ENCODE assay signal across 1 cellular context in the genomic region with DNA sequence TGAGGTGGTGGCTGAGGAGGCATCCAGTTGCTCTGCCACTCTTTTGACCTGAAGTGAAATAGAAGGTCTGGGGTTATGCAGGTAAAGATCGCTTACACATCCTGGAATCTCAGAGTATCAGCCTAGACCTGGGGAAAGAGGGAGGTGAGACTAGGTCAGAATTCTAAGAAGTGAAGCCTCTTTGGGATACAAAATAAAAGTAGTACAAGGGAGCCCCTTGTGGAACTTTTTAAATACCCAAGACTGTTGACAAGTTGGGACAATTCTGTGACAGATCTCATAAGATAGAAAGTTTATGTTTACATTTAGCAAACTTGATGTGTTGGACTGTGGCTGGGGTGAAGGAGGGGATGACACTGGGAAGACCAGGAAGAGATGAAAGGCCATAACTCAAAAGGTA.
TF ChIP-seq lines count a peak whose summit lies in the region.

No MANE protein-coding gene starts in this region.

TF ChIP-seq in GM23338, 12 proteins besides CTCF, POLR2A, EP300 and RAD21:
- TF ChIP-seq, protein P1, sequence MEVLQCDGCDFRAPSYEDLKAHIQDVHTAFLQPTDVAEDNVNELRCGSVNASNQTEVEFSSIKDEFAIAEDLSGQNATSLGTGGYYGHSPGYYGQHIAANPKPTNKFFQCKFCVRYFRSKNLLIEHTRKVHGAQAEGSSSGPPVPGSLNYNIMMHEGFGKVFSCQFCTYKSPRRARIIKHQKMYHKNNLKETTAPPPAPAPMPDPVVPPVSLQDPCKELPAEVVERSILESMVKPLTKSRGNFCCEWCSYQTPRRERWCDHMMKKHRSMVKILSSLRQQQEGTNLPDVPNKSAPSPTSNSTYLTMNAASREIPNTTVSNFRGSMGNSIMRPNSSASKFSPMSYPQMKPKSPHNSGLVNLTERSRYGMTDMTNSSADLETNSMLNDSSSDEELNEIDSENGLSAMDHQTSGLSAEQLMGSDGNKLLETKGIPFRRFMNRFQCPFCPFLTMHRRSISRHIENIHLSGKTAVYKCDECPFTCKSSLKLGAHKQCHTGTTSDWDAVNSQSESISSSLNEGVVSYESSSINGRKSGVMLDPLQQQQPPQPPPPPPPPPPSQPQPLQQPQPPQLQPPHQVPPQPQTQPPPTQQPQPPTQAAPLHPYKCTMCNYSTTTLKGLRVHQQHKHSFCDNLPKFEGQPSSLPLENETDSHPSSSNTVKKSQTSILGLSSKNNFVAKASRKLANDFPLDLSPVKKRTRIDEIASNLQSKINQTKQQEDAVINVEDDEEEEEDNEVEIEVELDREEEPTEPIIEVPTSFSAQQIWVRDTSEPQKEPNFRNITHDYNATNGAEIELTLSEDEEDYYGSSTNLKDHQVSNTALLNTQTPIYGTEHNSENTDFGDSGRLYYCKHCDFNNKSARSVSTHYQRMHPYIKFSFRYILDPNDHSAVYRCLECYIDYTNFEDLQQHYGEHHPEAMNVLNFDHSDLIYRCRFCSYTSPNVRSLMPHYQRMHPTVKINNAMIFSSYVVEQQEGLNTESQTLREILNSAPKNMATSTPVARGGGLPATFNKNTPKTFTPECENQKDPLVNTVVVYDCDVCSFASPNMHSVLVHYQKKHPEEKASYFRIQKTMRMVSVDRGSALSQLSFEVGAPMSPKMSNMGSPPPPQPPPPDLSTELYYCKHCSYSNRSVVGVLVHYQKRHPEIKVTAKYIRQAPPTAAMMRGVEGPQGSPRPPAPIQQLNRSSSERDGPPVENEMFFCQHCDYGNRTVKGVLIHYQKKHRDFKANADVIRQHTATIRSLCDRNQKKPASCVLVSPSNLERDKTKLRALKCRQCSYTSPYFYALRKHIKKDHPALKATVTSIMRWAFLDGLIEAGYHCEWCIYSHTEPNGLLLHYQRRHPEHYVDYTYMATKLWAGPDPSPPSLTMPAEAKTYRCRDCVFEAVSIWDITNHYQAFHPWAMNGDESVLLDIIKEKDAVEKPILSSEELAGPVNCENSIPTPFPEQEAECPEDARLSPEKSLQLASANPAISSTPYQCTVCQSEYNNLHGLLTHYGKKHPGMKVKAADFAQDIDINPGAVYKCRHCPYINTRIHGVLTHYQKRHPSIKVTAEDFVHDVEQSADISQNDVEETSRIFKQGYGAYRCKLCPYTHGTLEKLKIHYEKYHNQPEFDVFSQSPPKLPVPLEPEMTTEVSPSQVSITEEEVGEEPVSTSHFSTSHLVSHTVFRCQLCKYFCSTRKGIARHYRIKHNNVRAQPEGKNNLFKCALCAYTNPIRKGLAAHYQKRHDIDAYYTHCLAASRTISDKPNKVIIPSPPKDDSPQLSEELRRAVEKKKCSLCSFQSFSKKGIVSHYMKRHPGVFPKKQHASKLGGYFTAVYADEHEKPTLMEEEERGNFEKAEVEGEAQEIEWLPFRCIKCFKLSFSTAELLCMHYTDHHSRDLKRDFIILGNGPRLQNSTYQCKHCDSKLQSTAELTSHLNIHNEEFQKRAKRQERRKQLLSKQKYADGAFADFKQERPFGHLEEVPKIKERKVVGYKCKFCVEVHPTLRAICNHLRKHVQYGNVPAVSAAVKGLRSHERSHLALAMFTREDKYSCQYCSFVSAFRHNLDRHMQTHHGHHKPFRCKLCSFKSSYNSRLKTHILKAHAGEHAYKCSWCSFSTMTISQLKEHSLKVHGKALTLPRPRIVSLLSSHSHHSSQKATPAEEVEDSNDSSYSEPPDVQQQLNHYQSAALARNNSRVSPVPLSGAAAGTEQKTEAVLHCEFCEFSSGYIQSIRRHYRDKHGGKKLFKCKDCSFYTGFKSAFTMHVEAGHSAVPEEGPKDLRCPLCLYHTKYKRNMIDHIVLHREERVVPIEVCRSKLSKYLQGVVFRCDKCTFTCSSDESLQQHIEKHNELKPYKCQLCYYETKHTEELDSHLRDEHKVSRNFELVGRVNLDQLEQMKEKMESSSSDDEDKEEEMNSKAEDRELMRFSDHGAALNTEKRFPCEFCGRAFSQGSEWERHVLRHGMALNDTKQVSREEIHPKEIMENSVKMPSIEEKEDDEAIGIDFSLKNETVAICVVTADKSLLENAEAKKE (CRISPR knock-in tag; IDR thresholded peaks at IDR 0.05), result no peak
- TF ChIP-seq, protein P2, sequence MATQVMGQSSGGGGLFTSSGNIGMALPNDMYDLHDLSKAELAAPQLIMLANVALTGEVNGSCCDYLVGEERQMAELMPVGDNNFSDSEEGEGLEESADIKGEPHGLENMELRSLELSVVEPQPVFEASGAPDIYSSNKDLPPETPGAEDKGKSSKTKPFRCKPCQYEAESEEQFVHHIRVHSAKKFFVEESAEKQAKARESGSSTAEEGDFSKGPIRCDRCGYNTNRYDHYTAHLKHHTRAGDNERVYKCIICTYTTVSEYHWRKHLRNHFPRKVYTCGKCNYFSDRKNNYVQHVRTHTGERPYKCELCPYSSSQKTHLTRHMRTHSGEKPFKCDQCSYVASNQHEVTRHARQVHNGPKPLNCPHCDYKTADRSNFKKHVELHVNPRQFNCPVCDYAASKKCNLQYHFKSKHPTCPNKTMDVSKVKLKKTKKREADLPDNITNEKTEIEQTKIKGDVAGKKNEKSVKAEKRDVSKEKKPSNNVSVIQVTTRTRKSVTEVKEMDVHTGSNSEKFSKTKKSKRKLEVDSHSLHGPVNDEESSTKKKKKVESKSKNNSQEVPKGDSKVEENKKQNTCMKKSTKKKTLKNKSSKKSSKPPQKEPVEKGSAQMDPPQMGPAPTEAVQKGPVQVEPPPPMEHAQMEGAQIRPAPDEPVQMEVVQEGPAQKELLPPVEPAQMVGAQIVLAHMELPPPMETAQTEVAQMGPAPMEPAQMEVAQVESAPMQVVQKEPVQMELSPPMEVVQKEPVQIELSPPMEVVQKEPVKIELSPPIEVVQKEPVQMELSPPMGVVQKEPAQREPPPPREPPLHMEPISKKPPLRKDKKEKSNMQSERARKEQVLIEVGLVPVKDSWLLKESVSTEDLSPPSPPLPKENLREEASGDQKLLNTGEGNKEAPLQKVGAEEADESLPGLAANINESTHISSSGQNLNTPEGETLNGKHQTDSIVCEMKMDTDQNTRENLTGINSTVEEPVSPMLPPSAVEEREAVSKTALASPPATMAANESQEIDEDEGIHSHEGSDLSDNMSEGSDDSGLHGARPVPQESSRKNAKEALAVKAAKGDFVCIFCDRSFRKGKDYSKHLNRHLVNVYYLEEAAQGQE (IDR thresholded peaks at IDR 0.05; ENCODE audit: unreplicated experiment), result no peak
- TF ChIP-seq CREB1 (CRISPR knock-in tag; IDR thresholded peaks at IDR 0.05; ENCODE audit: low read depth) (no peak), ZNF114 (CRISPR knock-in tag; IDR thresholded peaks at IDR 0.05) (no peak), EZH2 (IDR thresholded peaks at IDR 0.05; ENCODE audit: low read depth, unreplicated experiment) (no peak), STAT1 (IDR thresholded peaks at IDR 0.05; ENCODE audit: unreplicated experiment) (no peak), ZNF331 (CRISPR knock-in tag; IDR thresholded peaks at IDR 0.05; ENCODE audit: low read depth) (no peak), EZH2phosphoT487 (IDR thresholded peaks at IDR 0.05; ENCODE audit: unreplicated experiment) (no peak), POLR2AphosphoS5 (IDR thresholded peaks at IDR 0.05; ENCODE audit: low read depth) (no peak), NANOG (IDR thresholded peaks at IDR 0.05; ENCODE audit: borderline replicate concordance) (no peak), JUNB (IDR thresholded peaks at IDR 0.05; ENCODE audit: unreplicated experiment) (no peak)
- TF ChIP-seq, protein P3, sequence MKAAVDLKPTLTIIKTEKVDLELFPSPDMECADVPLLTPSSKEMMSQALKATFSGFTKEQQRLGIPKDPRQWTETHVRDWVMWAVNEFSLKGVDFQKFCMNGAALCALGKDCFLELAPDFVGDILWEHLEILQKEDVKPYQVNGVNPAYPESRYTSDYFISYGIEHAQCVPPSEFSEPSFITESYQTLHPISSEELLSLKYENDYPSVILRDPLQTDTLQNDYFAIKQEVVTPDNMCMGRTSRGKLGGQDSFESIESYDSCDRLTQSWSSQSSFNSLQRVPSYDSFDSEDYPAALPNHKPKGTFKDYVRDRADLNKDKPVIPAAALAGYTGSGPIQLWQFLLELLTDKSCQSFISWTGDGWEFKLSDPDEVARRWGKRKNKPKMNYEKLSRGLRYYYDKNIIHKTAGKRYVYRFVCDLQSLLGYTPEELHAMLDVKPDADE (IDR thresholded peaks at IDR 0.05), result no peak
